In the genomic region with DNA sequence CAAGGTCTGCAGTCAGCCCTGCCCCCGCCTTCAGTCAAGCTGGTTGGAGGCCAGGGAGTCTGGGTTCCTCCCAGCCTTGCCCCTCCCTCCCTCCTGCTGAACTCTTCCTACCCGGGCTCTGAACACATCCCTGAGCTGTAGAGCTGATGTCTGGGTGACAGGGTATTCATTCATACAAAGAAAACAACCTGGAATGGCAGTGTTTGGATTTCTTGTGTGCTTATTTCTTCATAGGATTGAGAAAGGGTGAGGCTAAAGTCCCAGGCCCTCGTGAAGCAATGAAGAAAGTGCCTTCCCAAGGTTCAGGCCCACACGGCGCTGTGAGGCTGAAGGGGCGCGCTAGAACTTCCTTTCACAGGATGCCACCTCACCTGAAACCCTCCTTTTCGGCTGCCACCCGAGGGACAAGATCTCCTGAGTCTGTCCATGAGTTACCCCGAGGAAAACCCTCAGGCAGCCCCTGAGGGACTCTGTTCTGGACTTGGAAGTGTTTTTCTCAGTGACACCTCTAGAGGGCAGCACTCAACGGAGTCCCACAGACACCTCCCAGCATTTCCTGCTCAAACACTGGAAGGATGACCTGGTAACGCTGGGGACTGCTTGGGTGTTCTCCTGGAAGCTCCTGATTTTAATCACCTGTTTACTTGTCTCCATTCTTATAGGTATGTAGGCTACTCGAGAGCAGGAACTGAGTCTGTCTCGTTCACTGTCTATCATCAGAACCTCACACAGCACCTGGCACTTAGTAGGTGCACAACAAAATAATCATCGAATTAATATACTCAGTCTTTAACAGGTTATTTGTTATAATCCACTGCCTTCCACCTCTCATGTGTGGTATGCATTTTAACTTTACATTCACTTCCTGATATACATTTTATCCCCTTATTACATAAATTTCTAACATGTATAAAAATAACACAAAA, we compare ENCODE assay signal across 1 cellular context.
A peak's percentile ranks its signal among the peaks of the same experiment; 100 is the strongest.
TF ChIP-seq lines count a peak whose summit lies in the region.

No MANE protein-coding gene starts in this region.

TF ChIP-seq in IMR-90, 13 proteins besides CTCF, POLR2A, EP300 and RAD21:
- TF ChIP-seq SMC3 (IDR thresholded peaks at IDR 0.05; ENCODE audit: low read depth, low read length) (peak; percentile 44; the same call in 1 of the 2 replicates), MXI1 (IDR thresholded peaks at IDR 0.05; ENCODE audit: borderline replicate concordance, low read depth, low read length) (no peak)
